1 cellular context compared by ENCODE assay signal in the genomic region with DNA sequence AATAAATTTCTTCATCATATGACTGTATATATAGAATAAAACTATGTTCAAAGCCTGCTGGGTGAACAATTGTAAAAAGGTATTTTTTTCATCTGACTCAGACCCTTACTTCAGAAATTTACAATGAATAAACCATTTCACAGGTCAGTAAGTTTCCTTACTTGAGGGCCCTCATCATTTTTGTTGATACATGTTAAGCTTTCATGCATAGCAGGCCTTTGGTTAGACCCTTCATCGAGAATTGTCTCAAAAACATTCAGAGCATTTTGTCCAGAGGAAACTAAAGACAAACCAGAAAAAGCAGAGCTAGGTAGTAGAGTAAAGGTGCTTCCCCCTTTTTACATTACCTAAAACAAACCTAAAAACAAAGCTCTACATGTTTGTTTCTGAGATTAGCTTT.
TF ChIP-seq lines count a peak whose summit lies in the region.

No MANE protein-coding gene starts in this region.

TF ChIP-seq in SK-N-SH, 30 proteins besides CTCF, POLR2A, EP300 and RAD21:
- TF ChIP-seq MEF2A (IDR thresholded peaks at IDR 0.05; ENCODE audit: borderline replicate concordance, low read depth) (no peak), FOXM1 (IDR thresholded peaks at IDR 0.05; ENCODE audit: low read depth) (no peak), NRF1 (IDR thresholded peaks at IDR 0.05; ENCODE audit: low read depth, low read length) (no peak), EZH2phosphoT487 (IDR thresholded peaks at IDR 0.05; ENCODE audit: borderline replicate concordance, low read depth) (no peak), FOXJ3 (CRISPR knock-in tag; IDR thresholded peaks at IDR 0.05) (no peak), ELF1 (IDR thresholded peaks at IDR 0.05) (no peak), JUND (IDR thresholded peaks at IDR 0.05) (no peak), TAF1 (IDR thresholded peaks at IDR 0.05; ENCODE audit: borderline replicate concordance, low read depth, low read length) (no peak), CHD2 (IDR thresholded peaks at IDR 0.05; ENCODE audit: low read length, partially characterized antibody) (no peak), RFX5 (IDR thresholded peaks at IDR 0.05; ENCODE audit: low read length) (no peak)
- TF ChIP-seq, protein P1, sequence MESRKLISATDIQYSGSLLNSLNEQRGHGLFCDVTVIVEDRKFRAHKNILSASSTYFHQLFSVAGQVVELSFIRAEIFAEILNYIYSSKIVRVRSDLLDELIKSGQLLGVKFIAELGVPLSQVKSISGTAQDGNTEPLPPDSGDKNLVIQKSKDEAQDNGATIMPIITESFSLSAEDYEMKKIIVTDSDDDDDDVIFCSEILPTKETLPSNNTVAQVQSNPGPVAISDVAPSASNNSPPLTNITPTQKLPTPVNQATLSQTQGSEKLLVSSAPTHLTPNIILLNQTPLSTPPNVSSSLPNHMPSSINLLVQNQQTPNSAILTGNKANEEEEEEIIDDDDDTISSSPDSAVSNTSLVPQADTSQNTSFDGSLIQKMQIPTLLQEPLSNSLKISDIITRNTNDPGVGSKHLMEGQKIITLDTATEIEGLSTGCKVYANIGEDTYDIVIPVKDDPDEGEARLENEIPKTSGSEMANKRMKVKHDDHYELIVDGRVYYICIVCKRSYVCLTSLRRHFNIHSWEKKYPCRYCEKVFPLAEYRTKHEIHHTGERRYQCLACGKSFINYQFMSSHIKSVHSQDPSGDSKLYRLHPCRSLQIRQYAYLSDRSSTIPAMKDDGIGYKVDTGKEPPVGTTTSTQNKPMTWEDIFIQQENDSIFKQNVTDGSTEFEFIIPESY (IDR thresholded peaks at IDR 0.05; ENCODE audit: borderline replicate concordance, low read depth): no peak
